1 cellular context compared by ENCODE assay signal in the genomic region with DNA sequence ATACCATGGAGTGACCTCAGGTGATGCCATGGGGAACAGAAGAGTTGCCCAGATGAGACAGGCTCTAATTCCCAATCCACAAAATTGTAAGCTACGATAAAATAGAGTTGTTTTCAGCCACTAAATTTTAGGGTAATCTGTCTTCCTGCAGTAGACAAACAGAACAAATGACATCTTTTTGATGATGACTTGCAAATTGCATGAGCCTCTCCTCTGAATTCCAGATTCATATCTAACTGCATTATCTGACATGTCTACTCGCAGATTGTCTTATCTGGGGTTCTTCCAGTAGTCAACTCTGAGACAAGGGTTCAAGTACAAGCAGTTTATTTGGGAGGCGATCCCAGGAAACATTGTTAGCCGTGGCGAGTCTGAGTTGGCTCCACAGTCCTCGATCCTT.
TF ChIP-seq lines count a peak whose summit lies in the region.

No MANE protein-coding gene starts in this region.

TF ChIP-seq in K562, 482 proteins besides CTCF, POLR2A, EP300 and RAD21:
- TF ChIP-seq, protein P1, sequence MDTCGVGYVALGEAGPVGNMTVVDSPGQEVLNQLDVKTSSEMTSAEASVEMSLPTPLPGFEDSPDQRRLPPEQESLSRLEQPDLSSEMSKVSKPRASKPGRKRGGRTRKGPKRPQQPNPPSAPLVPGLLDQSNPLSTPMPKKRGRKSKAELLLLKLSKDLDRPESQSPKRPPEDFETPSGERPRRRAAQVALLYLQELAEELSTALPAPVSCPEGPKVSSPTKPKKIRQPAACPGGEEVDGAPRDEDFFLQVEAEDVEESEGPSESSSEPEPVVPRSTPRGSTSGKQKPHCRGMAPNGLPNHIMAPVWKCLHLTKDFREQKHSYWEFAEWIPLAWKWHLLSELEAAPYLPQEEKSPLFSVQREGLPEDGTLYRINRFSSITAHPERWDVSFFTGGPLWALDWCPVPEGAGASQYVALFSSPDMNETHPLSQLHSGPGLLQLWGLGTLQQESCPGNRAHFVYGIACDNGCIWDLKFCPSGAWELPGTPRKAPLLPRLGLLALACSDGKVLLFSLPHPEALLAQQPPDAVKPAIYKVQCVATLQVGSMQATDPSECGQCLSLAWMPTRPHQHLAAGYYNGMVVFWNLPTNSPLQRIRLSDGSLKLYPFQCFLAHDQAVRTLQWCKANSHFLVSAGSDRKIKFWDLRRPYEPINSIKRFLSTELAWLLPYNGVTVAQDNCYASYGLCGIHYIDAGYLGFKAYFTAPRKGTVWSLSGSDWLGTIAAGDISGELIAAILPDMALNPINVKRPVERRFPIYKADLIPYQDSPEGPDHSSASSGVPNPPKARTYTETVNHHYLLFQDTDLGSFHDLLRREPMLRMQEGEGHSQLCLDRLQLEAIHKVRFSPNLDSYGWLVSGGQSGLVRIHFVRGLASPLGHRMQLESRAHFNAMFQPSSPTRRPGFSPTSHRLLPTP (IDR thresholded peaks at IDR 0.05; ENCODE audit: borderline replicate concordance, extremely low read depth, insufficient read length), result no peak
- TF ChIP-seq TCF15 (CRISPR knock-in tag; IDR thresholded peaks at IDR 0.05), result no peak
- TF ChIP-seq, protein P2, sequence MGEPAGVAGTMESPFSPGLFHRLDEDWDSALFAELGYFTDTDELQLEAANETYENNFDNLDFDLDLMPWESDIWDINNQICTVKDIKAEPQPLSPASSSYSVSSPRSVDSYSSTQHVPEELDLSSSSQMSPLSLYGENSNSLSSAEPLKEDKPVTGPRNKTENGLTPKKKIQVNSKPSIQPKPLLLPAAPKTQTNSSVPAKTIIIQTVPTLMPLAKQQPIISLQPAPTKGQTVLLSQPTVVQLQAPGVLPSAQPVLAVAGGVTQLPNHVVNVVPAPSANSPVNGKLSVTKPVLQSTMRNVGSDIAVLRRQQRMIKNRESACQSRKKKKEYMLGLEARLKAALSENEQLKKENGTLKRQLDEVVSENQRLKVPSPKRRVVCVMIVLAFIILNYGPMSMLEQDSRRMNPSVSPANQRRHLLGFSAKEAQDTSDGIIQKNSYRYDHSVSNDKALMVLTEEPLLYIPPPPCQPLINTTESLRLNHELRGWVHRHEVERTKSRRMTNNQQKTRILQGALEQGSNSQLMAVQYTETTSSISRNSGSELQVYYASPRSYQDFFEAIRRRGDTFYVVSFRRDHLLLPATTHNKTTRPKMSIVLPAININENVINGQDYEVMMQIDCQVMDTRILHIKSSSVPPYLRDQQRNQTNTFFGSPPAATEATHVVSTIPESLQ (CRISPR knock-in tag; IDR thresholded peaks at IDR 0.05), result no peak
- peak; percentile 51; the same call in 1 of the 2 replicates for TF ChIP-seq ADNP (tag; IDR thresholded peaks at IDR 0.05)
- TF ChIP-seq GABPA (tag; conservative IDR thresholded peaks at IDR 0.05; ENCODE audit: low read depth), result no peak
- TF ChIP-seq NFE2 (IDR thresholded peaks at IDR 0.05; ENCODE audit: low read depth), result peak; percentile 43; the same call in 1 of the 2 replicates
- TF ChIP-seq, protein P3, sequence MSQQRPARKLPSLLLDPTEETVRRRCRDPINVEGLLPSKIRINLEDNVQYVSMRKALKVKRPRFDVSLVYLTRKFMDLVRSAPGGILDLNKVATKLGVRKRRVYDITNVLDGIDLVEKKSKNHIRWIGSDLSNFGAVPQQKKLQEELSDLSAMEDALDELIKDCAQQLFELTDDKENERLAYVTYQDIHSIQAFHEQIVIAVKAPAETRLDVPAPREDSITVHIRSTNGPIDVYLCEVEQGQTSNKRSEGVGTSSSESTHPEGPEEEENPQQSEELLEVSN (IDR thresholded peaks at IDR 0.05; ENCODE audit: borderline replicate concordance in 1 of 2, extremely low read depth in 1 of 2, insufficient read depth in 1 of 2, insufficient read length in 1 of 2, low read depth in 1 of 2, low read length in 1 of 2, poor library complexity in 1 of 2, severe bottlenecking in 1 of 2), result no peak
- TF ChIP-seq C11orf30 (IDR thresholded peaks at IDR 0.05; ENCODE audit: low read depth), result peak; percentile 33
- TF ChIP-seq HOXB6 (CRISPR knock-in tag; IDR thresholded peaks at IDR 0.05; ENCODE audit: borderline replicate concordance), result no peak
- TF ChIP-seq GTF2E2 (tag; IDR thresholded peaks at IDR 0.05), result no peak
- 0 out of 2 replicates have a peak, but pooled peaks have one; percentile 6 for TF ChIP-seq ZNF316 (IDR thresholded peaks at IDR 0.05)
- TF ChIP-seq ZBTB8A (IDR thresholded peaks at IDR 0.05; ENCODE audit: partially characterized antibody), result no peak
- peak; percentile 54 for TF ChIP-seq MAFG (tag; conservative IDR thresholded peaks at IDR 0.05)
- no peak for TF ChIP-seq FOXM1 (IDR thresholded peaks at IDR 0.05; ENCODE audit: low read depth)
- no peak for TF ChIP-seq FOXM1 (CRISPR knock-in tag; IDR thresholded peaks at IDR 0.05; ENCODE audit: low read depth)
- no peak for TF ChIP-seq ZSCAN29 (IDR thresholded peaks at IDR 0.05)
- no peak for TF ChIP-seq CBFB (CRISPR knock-in tag; IDR thresholded peaks at IDR 0.05)
- TF ChIP-seq ZKSCAN1 (IDR thresholded peaks at IDR 0.05; ENCODE audit: low read depth, low read length), result no peak
- TF ChIP-seq, protein P4, sequence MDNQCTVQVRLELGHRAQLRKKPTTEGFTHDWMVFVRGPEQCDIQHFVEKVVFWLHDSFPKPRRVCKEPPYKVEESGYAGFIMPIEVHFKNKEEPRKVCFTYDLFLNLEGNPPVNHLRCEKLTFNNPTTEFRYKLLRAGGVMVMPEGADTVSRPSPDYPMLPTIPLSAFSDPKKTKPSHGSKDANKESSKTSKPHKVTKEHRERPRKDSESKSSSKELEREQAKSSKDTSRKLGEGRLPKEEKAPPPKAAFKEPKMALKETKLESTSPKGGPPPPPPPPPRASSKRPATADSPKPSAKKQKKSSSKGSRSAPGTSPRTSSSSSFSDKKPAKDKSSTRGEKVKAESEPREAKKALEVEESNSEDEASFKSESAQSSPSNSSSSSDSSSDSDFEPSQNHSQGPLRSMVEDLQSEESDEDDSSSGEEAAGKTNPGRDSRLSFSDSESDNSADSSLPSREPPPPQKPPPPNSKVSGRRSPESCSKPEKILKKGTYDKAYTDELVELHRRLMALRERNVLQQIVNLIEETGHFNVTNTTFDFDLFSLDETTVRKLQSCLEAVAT (IDR thresholded peaks at IDR 0.05), result no peak
- no peak for TF ChIP-seq SIX5 (IDR thresholded peaks at IDR 0.05; ENCODE audit: borderline replicate concordance in 1 of 2, insufficient read depth in 1 of 2, low read depth in 1 of 2, low read length in 2 of 2)
